22 cellular contexts compared by ENCODE assay signal in the genomic region with DNA sequence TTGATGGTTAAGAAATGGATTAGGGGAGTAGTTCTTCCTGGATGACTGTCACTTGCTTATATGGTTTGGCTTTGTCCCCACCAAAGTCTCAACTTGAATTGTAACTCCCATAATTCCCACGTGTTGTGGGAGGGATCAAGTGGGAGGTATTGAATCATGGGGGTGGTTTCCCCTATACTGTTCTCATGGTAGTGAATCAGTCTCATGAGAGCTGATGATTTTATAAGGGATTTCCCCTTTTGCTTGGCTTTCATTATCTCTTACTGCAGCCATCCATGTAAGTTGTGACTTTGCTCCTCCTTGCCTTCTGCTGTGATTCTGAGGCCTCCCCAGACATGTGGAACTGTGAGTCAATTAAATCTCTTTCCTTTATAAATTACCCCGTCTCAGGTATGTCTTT.
"Had no signal": no experiment of that assay in that cellular context is flagged by ENCODE, and none has a peak within 500 bp of the region (broad histone marks: within the 10 kb centered on the region; RNA-seq: fewer than 3 reads in every experiment).

No MANE protein-coding gene starts in this region.

- DNase-seq: activated CD4-positive, alpha-beta memory T cell treated with anti-CD3 and anti-CD28 coated beads for 36 hours; activated CD4-positive, alpha-beta T cell treated with anti-CD3 and anti-CD28 coated beads, Interleukin-2, amount 10 ng/mL, durations not matched to agents 24 days and 14 days; activated CD4-positive, CD25-positive, alpha-beta regulatory T cell; activated CD8-positive, alpha-beta memory T cell treated with anti-CD3 and anti-CD28 coated beads for 24 hours; activated effector memory CD4-positive, alpha-beta T cell treated with Interleukin-2 at 50 U/mL for 16 hours; activated gamma-delta T cell treated with Interleukin-2 at 50 U/mL for 16 hours; activated naive CD4-positive, alpha-beta T cell treated with Interleukin-2 at 50 U/mL for 16 hours; activated naive CD8-positive, alpha-beta T cell treated with anti-CD3 and anti-CD28 coated beads, Interleukin-2, amount 10 ng/mL, durations not matched to agents 7 days and 5 days; activated T-cell treated with anti-CD3 and anti-CD28 coated beads, Interleukin-2, amount 50 U/mL, for 72 hours; central memory CD4-positive, alpha-beta T cell; cerebellar nuclear complex; colonic mucosa; effector CD8-positive, alpha-beta T cell; foreskin fibroblast; head of caudate nucleus; T-helper 1 cell; T-helper 17 cell; T1000 had no signal

- H3K36me3 Mint-ChIP-seq: activated CD4-positive, alpha-beta memory T cell treated with anti-CD3 and anti-CD28 coated beads for 36 hours; activated naive CD4-positive, alpha-beta T cell treated with anti-CD3 and anti-CD28 coated beads, Interleukin-2, amount 50 U/mL, for 24 hours; activated naive CD8-positive, alpha-beta T cell treated with anti-CD3 and anti-CD28 coated beads, Interleukin-2, amount 10 ng/mL, durations not matched to agents 7 days and 5 days; brain had no signal

- H3K27ac Mint-ChIP-seq: activated CD4-positive, alpha-beta memory T cell treated with anti-CD3 and anti-CD28 coated beads for 36 hours; activated CD4-positive, alpha-beta T cell treated with anti-CD3 and anti-CD28 coated beads, Interleukin-2, amount 10 ng/mL, durations not matched to agents 24 days and 14 days; activated naive CD4-positive, alpha-beta T cell treated with anti-CD3 and anti-CD28 coated beads, Interleukin-2, amount 50 U/mL, for 24 hours; activated naive CD8-positive, alpha-beta T cell treated with anti-CD3 and anti-CD28 coated beads, Interleukin-2, amount 10 ng/mL, durations not matched to agents 7 days and 5 days; activated T-cell treated with anti-CD3 and anti-CD28 coated beads, Interleukin-2, amount 50 U/mL, for 72 hours; brain; T-helper 17 cell; T-helper 2 cell treated with Interferon-gamma antibody and Interleukin-4, amounts not matched to agents 5 μg/mL and 100 μg/mL, for 36 hours had no signal

- H3K27me3 Mint-ChIP-seq: activated CD4-positive, alpha-beta memory T cell treated with anti-CD3 and anti-CD28 coated beads for 36 hours; activated CD4-positive, alpha-beta T cell treated with anti-CD3 and anti-CD28 coated beads, Interleukin-2, amount 10 ng/mL, durations not matched to agents 24 days and 14 days; activated naive CD4-positive, alpha-beta T cell treated with anti-CD3 and anti-CD28 coated beads, Interleukin-2, amount 50 U/mL, for 24 hours; activated naive CD8-positive, alpha-beta T cell treated with anti-CD3 and anti-CD28 coated beads, Interleukin-2, amount 10 ng/mL, durations not matched to agents 7 days and 5 days; T-helper 17 cell had no signal

- H3K4me3 Mint-ChIP-seq: activated CD4-positive, alpha-beta memory T cell treated with anti-CD3 and anti-CD28 coated beads for 36 hours; activated CD4-positive, alpha-beta T cell treated with anti-CD3 and anti-CD28 coated beads, Interleukin-2, amount 10 ng/mL, durations not matched to agents 24 days and 14 days; activated naive CD4-positive, alpha-beta T cell treated with anti-CD3 and anti-CD28 coated beads, Interleukin-2, amount 50 U/mL, for 24 hours; activated naive CD8-positive, alpha-beta T cell treated with anti-CD3 and anti-CD28 coated beads, Interleukin-2, amount 10 ng/mL, durations not matched to agents 7 days and 5 days; activated T-cell treated with anti-CD3 and anti-CD28 coated beads, Interleukin-2, amount 50 U/mL, for 72 hours; brain; T-helper 17 cell; T-helper 2 cell treated with Interferon-gamma antibody and Interleukin-4, amounts not matched to agents 5 μg/mL and 100 μg/mL, for 36 hours had no signal

- ATAC-seq: activated T-cell treated with anti-CD3 and anti-CD28 coated beads, Interleukin-2, amount 50 U/mL, for 72 hours; esophagus mucosa; T-helper 17 cell had no signal

- H3K9me3 Mint-ChIP-seq: T-helper 2 cell treated with Interferon-gamma antibody and Interleukin-4, amounts not matched to agents 5 μg/mL and 100 μg/mL, for 36 hours had no signal

- H3K4me1 Mint-ChIP-seq: activated CD4-positive, alpha-beta T cell treated with anti-CD3 and anti-CD28 coated beads, Interleukin-2, amount 10 ng/mL, durations not matched to agents 24 days and 14 days; activated naive CD4-positive, alpha-beta T cell treated with anti-CD3 and anti-CD28 coated beads, Interleukin-2, amount 50 U/mL, for 24 hours; activated naive CD8-positive, alpha-beta T cell treated with anti-CD3 and anti-CD28 coated beads, Interleukin-2, amount 10 ng/mL, durations not matched to agents 7 days and 5 days; brain; T-helper 17 cell had no signal
